14 cellular contexts compared by ENCODE assay signal in the genomic region with DNA sequence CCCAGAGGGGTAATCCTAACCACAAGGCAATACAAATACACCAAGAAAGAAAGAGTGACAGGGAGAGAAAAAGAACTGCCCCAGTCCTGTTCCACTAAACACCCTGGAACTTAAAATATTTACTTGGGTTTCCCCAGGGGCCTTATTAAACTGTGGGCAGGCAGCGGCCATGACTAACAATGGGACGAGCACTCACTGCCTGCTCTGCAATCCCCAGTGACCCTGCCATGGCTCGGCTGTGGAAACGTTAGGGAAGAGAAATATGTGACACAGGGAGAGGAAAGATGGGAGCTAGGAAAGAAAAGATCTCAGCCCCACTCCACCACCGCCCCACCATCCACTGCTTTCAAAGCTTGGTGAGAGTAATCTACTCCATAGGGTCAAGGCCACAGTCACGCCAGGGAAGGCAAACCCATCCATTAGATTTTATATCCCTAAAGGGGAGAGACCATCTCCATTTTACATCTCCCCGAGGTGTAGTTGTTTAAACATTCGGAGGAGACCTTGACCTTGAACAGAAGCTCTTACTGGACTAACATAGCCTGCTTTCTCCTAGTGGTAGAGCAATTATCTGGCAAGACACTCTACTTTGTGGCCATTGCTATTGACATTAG.
DNase-seq lines count a peak whose midpoint lies in the region; ATAC-seq, FAIRE-seq and TF ChIP-seq lines count a peak whose summit lies in the region.
"Had no signal": no experiment of that assay in that cellular context is flagged by ENCODE, and none has a peak within 500 bp of the region (broad histone marks: within the 10 kb centered on the region; RNA-seq: fewer than 3 reads in every experiment).

No MANE protein-coding gene starts in this region.

- no peaks in the 10 kb centered on the region for H3K79me2 ChIP-seq in OCI-LY7 (ENCODE audit: insufficient read depth, low read depth, low read length)
- no peaks in the 10 kb centered on the region for H3K79me2 ChIP-seq in smooth muscle cell (ENCODE audit: low read depth)

- H4K20me1 ChIP-seq in OCI-LY7 (ENCODE audit: insufficient read depth, low read length) (no peaks in the 10 kb centered on the region), smooth muscle cell (ENCODE audit: low read depth) (no peaks in the 10 kb centered on the region)

- no TSS peak for BruUV-seq in OCI-LY7 (replicated peaks; lab: Mats Ljungman, UMichigan)

- H3K36me3 ChIP-seq in OCI-LY7 (ENCODE audit: insufficient read depth, low read length), result no peaks in the 10 kb centered on the region
- no peaks in the 10 kb centered on the region for H3K36me3 ChIP-seq in smooth muscle cell (ENCODE audit: low read depth)
- no peaks in the 10 kb centered on the region for H3K36me3 ChIP-seq in small intestine (ENCODE audit: control insufficient read depth in 2 of 2, insufficient read depth in 2 of 2, low read length in 2 of 2)

- peaks cover 75% of the 10 kb centered on the region for H3K4me1 ChIP-seq in OCI-LY7 (ENCODE audit: insufficient read depth, low read length, poor library complexity, severe bottlenecking)
- peaks cover 8% of the 10 kb centered on the region for H3K4me1 ChIP-seq in smooth muscle cell (ENCODE audit: low read depth)
- no peaks in the 10 kb centered on the region for H3K4me1 ChIP-seq in small intestine (ENCODE audit: control insufficient read depth in 2 of 2, insufficient read depth in 1 of 2, low read depth in 1 of 2, low read length in 1 of 2)

- FAIRE-seq in small intestine (lab: Jason Lieb, UNC), result no peak

- no peaks in the 10 kb centered on the region for H3F3A ChIP-seq in smooth muscle cell (ENCODE audit: low read depth)

- H3K9me2 ChIP-seq in OCI-LY7 (ENCODE audit: insufficient read depth, low read length), result no peaks in the 10 kb centered on the region

- WGBS in smooth muscle cell (ENCODE audit: low lambda C conversion rate), result 66% methylated on average over 8 of the region's 8 CpGs
- 84 to 91% (median 84%) methylated on average over 8 of the region's 8 CpGs for WGBS in small intestine, 3 donors

- H3K9me3 ChIP-seq in OCI-LY7 (ENCODE audit: low read length) (no peaks in the 10 kb centered on the region), smooth muscle cell (replicated peaks; ENCODE audit: low read depth) (no peaks in the 10 kb centered on the region), small intestine (ENCODE audit: control insufficient read depth, low read depth) (no peaks in the 10 kb centered on the region)

- H3K4me2 ChIP-seq in OCI-LY7 (ENCODE audit: low read length) (peak overlapping the region; percentile 35; the same call in 1 of the 2 replicates), smooth muscle cell (no peak overlapping the region)

- peak overlapping the region; percentile 63 for H2AFZ ChIP-seq in OCI-LY7 (ENCODE audit: low read length)
- H2AFZ ChIP-seq in smooth muscle cell (ENCODE audit: low read depth), result no peak overlapping the region

- POLR2A ChIA-PET in OCI-LY7 (lab: Charles Lee), result interaction anchor here (1.0 to 15.0 kb wide), 10 partner anchors 10 to 447 kb away, joined by 3 to 218 read pairs (median 5); no protein-coding TSS in a partner anchor

- H3K27me3 ChIP-seq in smooth muscle cell (ENCODE audit: low read depth) (no peaks in the 10 kb centered on the region), small intestine (ENCODE audit: control insufficient read depth in 2 of 2, insufficient read depth in 2 of 2, low read length in 2 of 2) (no peaks in the 10 kb centered on the region)

- TF ChIP-seq CTCF in OCI-LY7 (conservative IDR thresholded peaks at IDR 0.05; ENCODE audit: low read length) (no peak; the same call in 1 of the 2 replicates), foreskin fibroblast (IDR thresholded peaks at IDR 0.05; ENCODE audit: low read depth, low read length) (no peak), smooth muscle cell (IDR thresholded peaks at IDR 0.05; ENCODE audit: borderline replicate concordance, insufficient read depth, poor library complexity, severe bottlenecking) (no peak)

- intact Hi-C loops in OCI-LY7 (cut with micrococcal nuclease; ENCODE audit: unreplicated experiment), result no loop called here

- DNase-seq in AG08395 (ENCODE audit: low spot score), result peak; percentile 50
- peak; percentile 80 for DNase-seq in H4 (ENCODE audit: low spot score)
- DNase-seq in OCI-LY7 (ENCODE audit: low spot score), result no peak
- DNase-seq in foreskin fibroblast, result peak; percentile 31 to 57
- no peak for DNase-seq in smooth muscle cell (lab: John Stamatoyannopoulos, UW; ENCODE audit: unreplicated experiment)
- no peak for DNase-seq in small intestine
- DNase-seq: activated CD4-positive, alpha-beta T cell treated with anti-CD3 and anti-CD28 coated beads, Interleukin-2, amount 50 U/mL, for 1 hour; activated effector memory CD4-positive, alpha-beta T cell treated with anti-CD3 and anti-CD28 coated beads, Interleukin-2, amount 50 U/mL, for 16 hours; CD4-positive, CD25-positive, alpha-beta regulatory T cell; MV-4-11; T-helper 1 cell had no signal

- H3K9ac ChIP-seq in smooth muscle cell (ENCODE audit: low read depth), result no peak overlapping the region

- no peak overlapping the region for H3K4me3 ChIP-seq in OCI-LY7 (ENCODE audit: low read depth, low read length, poor library complexity, severe bottlenecking)
- H3K4me3 ChIP-seq in foreskin fibroblast (ENCODE audit: low read depth in 1 of 2, low read length in 2 of 2), result no peak overlapping the region
- no peak overlapping the region for H3K4me3 ChIP-seq in smooth muscle cell
- H3K4me3 ChIP-seq in small intestine (ENCODE audit: low read depth in 1 of 2, low read length in 2 of 2), result no peak overlapping the region

- CTCF ChIA-PET in OCI-LY7 (lab: Charles Lee; ENCODE audit: unreplicated experiment), result interaction anchor here (0.8 to 1.2 kb wide), 2 partner anchors 19 to 50 kb away, joined by 3 read pairs; no protein-coding TSS in a partner anchor

- no peak for ATAC-seq in GM21360 (IDR thresholded peaks at IDR 0.05; ENCODE audit: unreplicated experiment)
- no peak for ATAC-seq in GM18873 (IDR thresholded peaks at IDR 0.05; ENCODE audit: low FRiP score, unreplicated experiment)

- H3K27ac ChIP-seq in OCI-LY7 (ENCODE audit: low read depth, low read length, poor library complexity, severe bottlenecking), result no peak overlapping the region
- H3K27ac ChIP-seq in smooth muscle cell (ENCODE audit: low read depth), result no peak overlapping the region
- no peak overlapping the region for H3K27ac ChIP-seq in small intestine (ENCODE audit: low read depth in 1 of 2, low read length in 1 of 2)
- H3K27ac ChIP-seq: epithelial cell of prostate had no signal

Comparison
In these comparisons a context has a peak if more than half of its experiments do, and no peak if none do; other contexts are left out.
1. DNase-seq: peak in AG08395 (single experiment), H4 (single experiment) and foreskin fibroblast (2 of 2); none in OCI-LY7 (single experiment), smooth muscle cell (single experiment) and small intestine (single experiment).